1 cellular context compared by ENCODE assay signal in genomic region chr17:46719889-46720288, GRCh38.
TF ChIP-seq lines count a peak whose summit lies in the region.

No MANE protein-coding gene starts in this region.

TF ChIP-seq in SK-N-SH, 30 proteins besides CTCF, POLR2A, EP300 and RAD21 (continued from another document):
- no peak for TF ChIP-seq SMC3 (IDR thresholded peaks at IDR 0.05; ENCODE audit: low read depth, low read length)
